ENCODE assay signal across 25 cellular contexts in the genomic region with DNA sequence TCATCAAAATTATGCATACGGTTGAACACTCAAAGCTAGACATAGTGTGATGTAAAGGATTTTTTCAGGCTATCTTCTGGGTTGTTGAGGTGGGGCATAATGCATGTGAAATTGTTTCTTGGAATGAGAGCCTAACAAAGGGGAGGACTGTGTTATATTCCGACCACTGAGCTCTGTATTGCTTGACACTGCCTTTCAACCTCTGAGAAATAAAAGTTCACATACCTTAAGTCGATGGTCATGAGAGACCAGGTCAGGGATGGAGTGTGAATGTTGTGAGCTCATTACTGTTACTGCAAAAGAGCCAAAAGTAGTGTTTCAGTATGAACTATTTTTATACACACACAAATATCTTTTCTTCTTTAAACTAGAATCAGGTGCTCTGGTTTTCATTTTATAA. TPM values are rescaled to one million over a fixed set of nuclear protein-coding genes. Genes with fewer than 3 reads are reported as not detected.
DNase-seq lines count a peak whose midpoint lies in the region; ATAC-seq, FAIRE-seq and TF ChIP-seq lines count a peak whose summit lies in the region.
"Had no signal": no experiment of that assay in that cellular context is flagged by ENCODE, and none has a peak within 500 bp of the region (broad histone marks: within the 10 kb centered on the region; RNA-seq: fewer than 3 reads in every experiment).

No MANE protein-coding gene starts in this region.

- in situ Hi-C loops in HepG2 (cut with HindIII; ENCODE audit: extremely low pct_ligation_motif_present, low pct_unique_long_range_greater_than_20kb): loop anchor here (25.0 kb wide), 1 partner anchor 1126 kb away; no protein-coding TSS in a partner anchor

- H3K27ac ChIP-seq in HepG2 (ENCODE audit: extremely low read length, insufficient read depth, low read length) (no peak overlapping the region), right lobe of liver (no peak overlapping the region), smooth muscle cell (ENCODE audit: low read depth) (no peak overlapping the region)
- H3K27ac ChIP-seq: Peyer's patch had no signal

- no peak overlapping the region for H3K4me2 ChIP-seq in HepG2 (ENCODE audit: low read depth, low read length)
- H3K4me2 ChIP-seq in smooth muscle cell: peak overlapping the region; percentile 49

- H3K4me1 ChIP-seq in HepG2 (ENCODE audit: insufficient read depth, low read length) (peaks cover 29% of the 10 kb centered on the region), right lobe of liver (peaks cover 0 to 14% (median 5%) of the 10 kb centered on the region in 4 donors), smooth muscle cell (ENCODE audit: low read depth) (no peaks in the 10 kb centered on the region)

- no peaks in the 10 kb centered on the region for H3F3A ChIP-seq in smooth muscle cell (ENCODE audit: low read depth)

- no peak for FAIRE-seq in HepG2 (lab: Jason Lieb, UNC)
- FAIRE-seq: GM12892, GM19239 had no signal

- H3K9ac ChIP-seq in HepG2 (ENCODE audit: insufficient read depth, low read depth, low read length): no peak overlapping the region
- H3K9ac ChIP-seq in smooth muscle cell (ENCODE audit: low read depth): no peak overlapping the region

- intact Hi-C loops in HepG2 (cut with micrococcal nuclease; ENCODE audit: unreplicated experiment): no loop called here
- intact Hi-C loops in right lobe of liver (cut with DNase I): loop anchor here in 1 of 2 donors (5.0 kb wide), 1 partner anchor 434 kb away; no protein-coding TSS in a partner anchor

- no peak for TF ChIP-seq RAD21 in HepG2 (CRISPR knock-in tag; IDR thresholded peaks at IDR 0.05)

- TF ChIP-seq CTCF in HepG2 (CRISPR knock-in tag; IDR thresholded peaks at IDR 0.05) (no peak), right lobe of liver (IDR thresholded peaks at IDR 0.05) (no peak), smooth muscle cell (IDR thresholded peaks at IDR 0.05; ENCODE audit: borderline replicate concordance, insufficient read depth, poor library complexity, severe bottlenecking) (no peak), GM20000 (IDR thresholded peaks at IDR 0.05; ENCODE audit: extremely low read depth, missing control alignments) (no peak)

- no peaks in the 10 kb centered on the region; a peak in 1 of 5 replicates for H3K27me3 ChIP-seq in HepG2 (ENCODE audit: control insufficient read depth in 1 of 2, insufficient read depth in 2 of 2, low read length in 2 of 2)
- no peaks in the 10 kb centered on the region for H3K27me3 ChIP-seq in right lobe of liver
- H3K27me3 ChIP-seq in smooth muscle cell (ENCODE audit: low read depth): no peaks in the 10 kb centered on the region
- H3K27me3 ChIP-seq: Peyer's patch had no signal

- H2AFZ ChIP-seq in HepG2 (ENCODE audit: low read length) (no peak overlapping the region), smooth muscle cell (ENCODE audit: low read depth) (no peak overlapping the region)

- no peaks in the 10 kb centered on the region; the same call in 1 of the 2 replicates for H3K9me3 ChIP-seq in HepG2 (ENCODE audit: low read length)
- H3K9me3 ChIP-seq in right lobe of liver: no peaks in the 10 kb centered on the region
- no peaks in the 10 kb centered on the region for H3K9me3 ChIP-seq in smooth muscle cell (replicated peaks; ENCODE audit: low read depth)
- H3K9me3 ChIP-seq: Peyer's patch had no signal

- H4K20me1 ChIP-seq in HepG2 (ENCODE audit: insufficient read depth, low read length) (peaks cover 39% of the 10 kb centered on the region), smooth muscle cell (ENCODE audit: low read depth) (peaks cover 75% of the 10 kb centered on the region)

- H3K36me3 ChIP-seq in HepG2 (replicated peaks in 1 of 2; ENCODE audit: control insufficient read depth in 1 of 2, insufficient read depth in 2 of 2, low read length in 2 of 2): peaks cover 26 to 53% of the 10 kb centered on the region in 2 experiments
- peaks cover 0 to 10% (median 0%) of the 10 kb centered on the region in 4 donors for H3K36me3 ChIP-seq in right lobe of liver
- H3K36me3 ChIP-seq in smooth muscle cell (ENCODE audit: low read depth): peaks cover 8% of the 10 kb centered on the region

- CTCF ChIA-PET in HepG2 (lab: Yijun Ruan, JAX; ENCODE audit: low intra/inter-chr PET ratio, low total read pairs): no interaction called here

- 94% methylated on average over 3 of the region's 3 CpGs for WGBS in HepG2 (ENCODE audit: low lambda C conversion rate)
- 92% methylated on average over 3 of the region's 3 CpGs for WGBS in right lobe of liver (ENCODE audit: insufficient coverage, low coverage, low lambda C conversion rate, missing lambda C conversion rate)
- 89% methylated on average over 3 of the region's 3 CpGs for WGBS in smooth muscle cell (ENCODE audit: low lambda C conversion rate)

- no TSS peak for BruUV-seq in HepG2 (replicated peaks; lab: Mats Ljungman, UMichigan)

- DNase-seq in HepG2 (ENCODE audit: low spot score) (no peak), right lobe of liver (no peak), amniotic epithelial cell (ENCODE audit: low read depth) (peak; percentile 24), iris pigment epithelial cell (ENCODE audit: low read depth) (peak; percentile 23), smooth muscle cell (lab: John Stamatoyannopoulos, UW; ENCODE audit: unreplicated experiment) (no peak), OCI-M2 (lab: John Stamatoyannopoulos, UW; ENCODE audit: unreplicated experiment) (no peak), GM20000 (ENCODE audit: low spot score) (no peak)
- DNase-seq in stimulated activated CD8-positive, alpha-beta memory T cell treated with anti-CD3 and anti-CD28 coated beads, Interleukin-4, amount 100 ng/mL, for 48 hours: no peak
- DNase-seq: CD4-positive, CD25-positive, alpha-beta regulatory T cell; DMS153; DND-41; H9; KG1; MM.1S; NCI-H1048; NCI-H1417; NCI-H1694 treated with DMSO at 0.1 percent for 48 hours; NCI-H2081; NCI-H2227 treated with DMSO at 0.1 percent for 48 hours; NCI-H526 treated with DMSO at 0.1 percent for 48 hours; Peyer's patch; SHP77 treated with DMSO at 0.1 percent for 48 hours had no signal

- TF ChIP-seq EP300 in HepG2 (IDR thresholded peaks at IDR 0.05; ENCODE audit: low read depth in 2 of 2, low read length in 2 of 2) (no peak), HepG2 (CRISPR knock-in tag; IDR thresholded peaks at IDR 0.05; ENCODE audit: borderline replicate concordance) (no peak)

- no peak for ATAC-seq in HepG2
- no peak for ATAC-seq in right lobe of liver

- POLR2A ChIA-PET in HepG2 (lab: Yijun Ruan, JAX): interaction anchor here (1.0 kb wide), 1 partner anchor 145 kb away, joined by 3 read pairs; no protein-coding TSS in a partner anchor

- H3K4me3 ChIP-seq in HepG2 (replicated peaks in 1 of 3; ENCODE audit: insufficient read depth in 1 of 3, low read depth in 2 of 3, low read length in 3 of 3): no peak overlapping the region
- no peak overlapping the region for H3K4me3 ChIP-seq in right lobe of liver
- no peak overlapping the region for H3K4me3 ChIP-seq in smooth muscle cell
- H3K4me3 ChIP-seq: Peyer's patch had no signal

- TF ChIP-seq POLR2A in HepG2 (IDR thresholded peaks at IDR 0.05; ENCODE audit: insufficient read depth in 1 of 2, low read depth in 2 of 2, low read length in 2 of 2) (peak in 1 of 2 experiments; percentile 10; a peak in 1 of 4 replicates), right lobe of liver (IDR thresholded peaks at IDR 0.05) (no peak)

- H3K79me2 ChIP-seq in HepG2 (ENCODE audit: insufficient read depth, low read length) (peaks cover 76% of the 10 kb centered on the region), smooth muscle cell (ENCODE audit: low read depth) (peaks cover 56% of the 10 kb centered on the region)

RNA-seq across cellular contexts. Expression of a gene that starts 5.0 kb away (rescaled TPM):
- total RNA-seq in HepG2 (2016; rRNA removed; fragmentation: Illumina TruSeq; extraction: Trizol) (227 and 299 TPM in 2 replicates), right lobe of liver (10 to 100 TPM in 2 of 6 experiments, 1 to 10 TPM in 4; 4.2 to 50.9 (median 7.9) TPM), smooth muscle cell (198 and 240 TPM in 2 replicates)
- 116 and 137 TPM in 2 replicates for total RNA-seq in HepG2 (2016; cell fraction: cytosol; rRNA removed; fragmentation: Illumina TruSeq; extraction: Trizol; ENCODE audit: low read depth)
- total RNA-seq in HepG2 (2016; cell fraction: insoluble cytoplasmic fraction; rRNA removed; fragmentation: Illumina TruSeq; extraction: Trizol): 227 and 317 TPM in 2 replicates
- total RNA-seq in HepG2 (2016; cell fraction: membrane; rRNA removed; fragmentation: Illumina TruSeq; extraction: Trizol): 141 and 157 TPM in 2 replicates
- 81.8 and 87.1 TPM in 2 replicates for total RNA-seq in HepG2 (2016; cell fraction: nucleus; rRNA removed; fragmentation: Illumina TruSeq; extraction: Trizol)
- polyA plus RNA-seq in HepG2 (2011; rRNA removed) (41.7 and 59.8 TPM in 2 replicates), smooth muscle cell (47.6 and 60.3 TPM in 2 replicates)
- polyA plus RNA-seq in HepG2 (2011; cell fraction: cytosol; rRNA removed): 37.0 and 54.6 TPM in 2 replicates
- polyA plus RNA-seq in HepG2 (2011; cell fraction: nucleus; rRNA removed): 11.6 and 20.3 TPM in 2 replicates
- polyA plus RNA-seq in HepG2 (2012): 152 and 165 TPM in 2 replicates
- 106 and 114 TPM in 2 replicates for polyA plus RNA-seq in HepG2 (2016; cell fraction: cytosol; fragmentation: Illumina TruSeq; extraction: Trizol; ENCODE audit: low read depth)
- 248 and 300 TPM in 2 replicates for polyA plus RNA-seq in HepG2 (2016; cell fraction: insoluble cytoplasmic fraction; fragmentation: Illumina TruSeq; extraction: Trizol; ENCODE audit: low read depth)
- polyA plus RNA-seq in HepG2 (2016; cell fraction: membrane; fragmentation: Illumina TruSeq; extraction: Trizol; ENCODE audit: low read depth): 116 and 120 TPM in 2 replicates
- 122 and 141 TPM in 2 replicates for polyA plus RNA-seq in HepG2 (2016; cell fraction: nucleus; fragmentation: Illumina TruSeq; extraction: Trizol; ENCODE audit: insufficient read depth, low read depth)
- polyA minus RNA-seq in HepG2 (2011; rRNA and poly(A)+ RNA removed; ENCODE audit: low replicate concordance): 0.28 and 1.1 TPM in 2 replicates
- polyA minus RNA-seq in HepG2 (2011; cell fraction: cytosol; rRNA and poly(A)+ RNA removed): 31.9 and 32.4 TPM in 2 replicates
- 16.5 and 23.9 TPM in 2 replicates for polyA minus RNA-seq in HepG2 (2011; cell fraction: nucleus; rRNA and poly(A)+ RNA removed)

RNA-seq across cellular contexts. Expression of a gene that starts 39.1 kb away (rescaled TPM):
- total RNA-seq in HepG2 (2016; rRNA removed; fragmentation: Illumina TruSeq; extraction: Trizol): 6.9 and 9.4 TPM in 2 replicates
- total RNA-seq in HepG2 (2016; cell fraction: cytosol; rRNA removed; fragmentation: Illumina TruSeq; extraction: Trizol; ENCODE audit: low read depth): 67.3 and 73.1 TPM in 2 replicates
- total RNA-seq in HepG2 (2016; cell fraction: insoluble cytoplasmic fraction; rRNA removed; fragmentation: Illumina TruSeq; extraction: Trizol): 6.1 and 9.5 TPM in 2 replicates
- total RNA-seq in HepG2 (2016; cell fraction: membrane; rRNA removed; fragmentation: Illumina TruSeq; extraction: Trizol): 33.5 and 36.3 TPM in 2 replicates
- 7.8 and 8.5 TPM in 2 replicates for total RNA-seq in HepG2 (2016; cell fraction: nucleus; rRNA removed; fragmentation: Illumina TruSeq; extraction: Trizol)
- 23.7 and 32.7 TPM in 2 replicates for polyA plus RNA-seq in HepG2 (2011; rRNA removed)
- polyA plus RNA-seq in HepG2 (2011; cell fraction: cytosol; rRNA removed): 15.3 and 17.1 TPM in 2 replicates
- polyA plus RNA-seq in HepG2 (2011; cell fraction: nucleus; rRNA removed): 38.3 and 55.7 TPM in 2 replicates
- polyA plus RNA-seq in HepG2 (2012): 1.8 and 6.1 TPM in 2 replicates
- polyA plus RNA-seq in HepG2 (2016; cell fraction: cytosol; fragmentation: Illumina TruSeq; extraction: Trizol; ENCODE audit: low read depth): 0.28 and 0.52 TPM in 2 replicates
- 2.7 and 3.9 TPM in 2 replicates for polyA plus RNA-seq in HepG2 (2016; cell fraction: insoluble cytoplasmic fraction; fragmentation: Illumina TruSeq; extraction: Trizol; ENCODE audit: low read depth)
- 0.63 and 1.2 TPM in 2 replicates for polyA plus RNA-seq in HepG2 (2016; cell fraction: membrane; fragmentation: Illumina TruSeq; extraction: Trizol; ENCODE audit: low read depth)
- 13.8 and 14.1 TPM in 2 replicates for polyA plus RNA-seq in HepG2 (2016; cell fraction: nucleus; fragmentation: Illumina TruSeq; extraction: Trizol; ENCODE audit: insufficient read depth, low read depth)
- polyA minus RNA-seq in HepG2 (2011; rRNA and poly(A)+ RNA removed; ENCODE audit: low replicate concordance): 40.3 TPM in 1 of 2 replicates, not detected in the other
- polyA minus RNA-seq in HepG2 (2011; cell fraction: cytosol; rRNA and poly(A)+ RNA removed): 45.4 and 51.8 TPM in 2 replicates
- 44.9 and 49.7 TPM in 2 replicates for polyA minus RNA-seq in HepG2 (2011; cell fraction: nucleus; rRNA and poly(A)+ RNA removed)
- not detected for total RNA-seq in right lobe of liver
- 18.0 and 23.6 TPM in 2 replicates for total RNA-seq in smooth muscle cell
- 0.70 and 2.9 TPM in 2 replicates for polyA plus RNA-seq in smooth muscle cell
- total RNA-seq: H9, IMR-90, Peyer's patch had no signal
- polyA plus RNA-seq: IMR-90 had no signal

Comparison
In these comparisons a context has a peak if more than half of its experiments do, and no peak if none do; other contexts are left out.
1. RNA of a gene that starts 39.1 kb away (total RNA-seq): 18.0 to 23.6 TPM in smooth muscle cell and 6.1 to 73.1 TPM in HepG2; not detected in right lobe of liver; every median in the first group is over 4 times any median in the second.
2. DNase-seq: peak in amniotic epithelial cell (single experiment) and iris pigment epithelial cell (single experiment); none in HepG2 (single experiment), right lobe of liver (0 of 3), smooth muscle cell (single experiment), OCI-M2 (single experiment), GM20000 (single experiment) and stimulated activated CD8-positive, alpha-beta memory T cell treated with anti-CD3 and anti-CD28 coated beads, Interleukin-4, amount 100 ng/mL, for 48 hours (single experiment).